In the genomic region with DNA sequence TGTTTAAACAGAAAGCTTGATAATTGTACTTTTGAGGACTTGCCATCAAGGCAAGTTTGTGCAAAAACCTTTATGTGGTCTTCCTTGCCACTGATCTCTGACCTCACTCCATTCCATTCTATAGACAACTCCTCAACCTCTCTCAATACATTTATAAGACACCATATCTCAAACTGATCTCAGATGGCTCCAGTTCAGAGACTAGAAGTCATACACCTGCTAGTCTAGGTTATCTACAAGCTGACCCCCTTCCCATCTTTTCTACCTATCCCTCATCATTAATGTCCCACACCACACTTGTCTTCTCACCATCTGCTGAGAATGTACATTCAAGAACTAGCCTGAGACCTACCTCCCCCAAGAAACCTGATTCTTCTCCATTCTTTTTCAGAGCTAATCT, we compare ENCODE assay signal across 18 cellular contexts.
DNase-seq lines count a peak whose midpoint lies in the region; ATAC-seq and TF ChIP-seq lines count a peak whose summit lies in the region.
"Had no signal": no experiment of that assay in that cellular context is flagged by ENCODE, and none has a peak within 500 bp of the region (broad histone marks: within the 10 kb centered on the region; RNA-seq: fewer than 3 reads in every experiment).

No MANE protein-coding gene starts in this region.

- peak overlapping the region; percentile 31; the same call in 1 of the 2 replicates for H3K9ac ChIP-seq in iPS-20b (ENCODE audit: low read depth, low read length)

- H3K27ac ChIP-seq in iPS-20b (ENCODE audit: low read length): peak overlapping the region; percentile 34
- H3K27ac ChIP-seq: C4-2B, epithelial cell of prostate, HL-60, tibial nerve had no signal

- H3K27ac Mint-ChIP-seq in activated CD4-positive, alpha-beta T cell treated with anti-CD3 and anti-CD28 coated beads, Interleukin-2, amount 10 ng/mL, durations not matched to agents 24 days and 14 days: peak overlapping the region; percentile 100
- H3K27ac Mint-ChIP-seq in T-helper 17 cell: peak overlapping the region; percentile 93

- H3K27me3 ChIP-seq in iPS-20b (ENCODE audit: insufficient read depth, low read length): no peaks in the 10 kb centered on the region
- H3K27me3 ChIP-seq: tibial nerve had no signal

- no peak for DNase-seq in activated CD4-positive, alpha-beta T cell treated with anti-CD3 and anti-CD28 coated beads, Interleukin-2, amount 10 ng/mL, durations not matched to agents 24 days and 14 days
- DNase-seq in activated CD4-positive, alpha-beta T cell treated with anti-CD3 and anti-CD28 coated beads, Interleukin-2, amount 50 U/mL, for 48 hours: no peak
- DNase-seq in GM12865 (ENCODE audit: low read depth): peak; percentile 66
- DNase-seq in T-helper 17 cell: no peak
- DNase-seq in islet precursor cell: no peak
- DNase-seq in NCI-H2029 treated with DMSO at 0.1 percent for 48 hours (lab: John Stamatoyannopoulos, UW): no peak
- no peak for DNase-seq in effector CD8-positive, alpha-beta T cell (lab: John Stamatoyannopoulos, UW)
- DNase-seq: activated gamma-delta T cell treated with Interleukin-2 at 50 U/mL for 16 hours, cortex of kidney, left colon, midbrain, NCI-H187 treated with DMSO at 0.1 percent for 48 hours had no signal

- H3K36me3 ChIP-seq in iPS-20b (ENCODE audit: insufficient read depth, low read depth, low read length): peaks cover 32% of the 10 kb centered on the region; the same call in 1 of the 2 replicates

- TF ChIP-seq CTCF in GM12865 (IDR thresholded peaks at IDR 0.05; ENCODE audit: insufficient read depth, low read depth, low read length, missing control alignments): no peak

- peaks cover 60% of the 10 kb centered on the region for H3K4me1 ChIP-seq in iPS-20b (ENCODE audit: insufficient read depth, low read length)

- peak overlapping the region; percentile 76 for H3K4me3 Mint-ChIP-seq in activated CD4-positive, alpha-beta T cell treated with anti-CD3 and anti-CD28 coated beads, Interleukin-2, amount 10 ng/mL, durations not matched to agents 24 days and 14 days
- H3K4me3 Mint-ChIP-seq in T-helper 17 cell: peak overlapping the region; percentile 33

- intact Hi-C loops in activated CD4-positive, alpha-beta T cell treated with anti-CD3 and anti-CD28 coated beads, Interleukin-2, amount 10 ng/mL, durations not matched to agents 24 days and 14 days (cut with micrococcal nuclease): no loop called here

- peaks cover 33% of the 10 kb centered on the region for H3K36me3 Mint-ChIP-seq in activated CD4-positive, alpha-beta T cell treated with anti-CD3 and anti-CD28 coated beads, Interleukin-2, amount 10 ng/mL, durations not matched to agents 24 days and 14 days (ENCODE audit: low read depth)
- H3K36me3 Mint-ChIP-seq in T-helper 17 cell (ENCODE audit: low read depth): no peaks in the 10 kb centered on the region

- H3K4me1 Mint-ChIP-seq in activated CD4-positive, alpha-beta T cell treated with anti-CD3 and anti-CD28 coated beads, Interleukin-2, amount 10 ng/mL, durations not matched to agents 24 days and 14 days: peaks cover 51% of the 10 kb centered on the region
- H3K4me1 Mint-ChIP-seq in T-helper 17 cell: peaks cover 40% of the 10 kb centered on the region

- H3K27me3 Mint-ChIP-seq in activated CD4-positive, alpha-beta T cell treated with anti-CD3 and anti-CD28 coated beads, Interleukin-2, amount 10 ng/mL, durations not matched to agents 24 days and 14 days: no peaks in the 10 kb centered on the region
- no peaks in the 10 kb centered on the region for H3K27me3 Mint-ChIP-seq in T-helper 17 cell

- H3K9me3 Mint-ChIP-seq in activated CD4-positive, alpha-beta T cell treated with anti-CD3 and anti-CD28 coated beads, Interleukin-2, amount 10 ng/mL, durations not matched to agents 24 days and 14 days: no peaks in the 10 kb centered on the region

- H3K4me3 ChIP-seq in GM12865 (ENCODE audit: low read depth, low read length): peak overlapping the region; percentile 7
- no peak overlapping the region for H3K4me3 ChIP-seq in iPS-20b (ENCODE audit: low read length)
- H3K4me3 ChIP-seq: K562, tibial nerve had no signal

- no peak for ATAC-seq in T-helper 17 cell
- ATAC-seq: left colon had no signal

- H3K9me3 ChIP-seq in T-helper 17 cell (ENCODE audit: control insufficient read depth, low read length, poor library complexity, severe bottlenecking) (no peaks in the 10 kb centered on the region), iPS-20b (ENCODE audit: insufficient read depth, low read depth, low read length) (no peaks in the 10 kb centered on the region)
- H3K9me3 ChIP-seq: tibial nerve had no signal
